Comparison of ENCODE assay signal across 27 cellular contexts in genomic region chr6:168515376-168515775, GRCh38.
"Had no signal": no experiment of that assay in that cellular context is flagged by ENCODE, and none has a peak within 500 bp of the region (broad histone marks: within the 10 kb centered on the region; RNA-seq: fewer than 3 reads in every experiment).

No MANE protein-coding gene starts in this region.

- H3K4me3 ChIP-seq: dorsolateral prefrontal cortex, gastrocnemius medialis, lower lobe of right lung, psoas muscle, sigmoid colon, testis, tibial artery, upper lobe of left lung had no signal

- H3K27me3 ChIP-seq: gastrocnemius medialis, sigmoid colon, testis, tibial artery, upper lobe of left lung had no signal

- H3K27ac ChIP-seq: epithelial cell of prostate, lower lobe of right lung, psoas muscle, sigmoid colon, tibial artery, upper lobe of left lung had no signal

- H3K4me1 ChIP-seq: gastrocnemius medialis, lower lobe of right lung, psoas muscle, upper lobe of left lung had no signal

- ATAC-seq: esophagus mucosa; gastrocnemius medialis; left colon; lower lobe of right lung; psoas muscle; right cardiac atrium; stimulated activated effector memory CD8-positive, alpha-beta T cell treated with anti-CD3 and anti-CD28 coated beads, Interleukin-12 subunit alpha, Interleukin-12 subunit beta, amount 100 ng/mL, for 72 hours had no signal

- DNase-seq: cerebellar nuclear complex; dorsolateral prefrontal cortex; effector CD4-positive, alpha-beta T cell; foreskin fibroblast; gastrocnemius medialis; head of caudate nucleus; immature natural killer cell; islet precursor cell; kidney glomerular epithelial cell; left colon; left ventricle myocardium superior; lower lobe of right lung; naive B cell; nucleus accumbens; psoas muscle; right cardiac atrium; sigmoid colon; stimulated activated CD4-positive, alpha-beta T cell treated with anti-CD3 and anti-CD28 coated beads, Interleukin-2, amount 100 ng/mL, for 24 hours; stimulated activated CD4-positive, alpha-beta T cell treated with anti-CD3 and anti-CD28 coated beads, Interleukin-4, amount 100 ng/mL, for 24 hours; stimulated activated naive CD4-positive, alpha-beta T cell treated with Interleukin-2 at 50 U/mL for 16 hours; substantia nigra; testis; tibial artery; upper lobe of left lung had no signal

- H3K36me3 ChIP-seq: gastrocnemius medialis, lower lobe of right lung, sigmoid colon, upper lobe of left lung had no signal

- H3K9me3 ChIP-seq: gastrocnemius medialis, lower lobe of right lung, psoas muscle, sigmoid colon, testis, tibial artery, upper lobe of left lung had no signal
